ENCODE assay signal across 16 cellular contexts in genomic region chr15:37109151-37109912, GRCh38. TPM values are rescaled to one million over a fixed set of nuclear protein-coding genes. Genes with fewer than 3 reads are reported as not detected.
A peak's percentile ranks its signal among the peaks of the same experiment; 100 is the strongest.
DNase-seq lines count a peak whose midpoint lies in the region; ATAC-seq and TF ChIP-seq lines count a peak whose summit lies in the region.
"Had no signal": no experiment of that assay in that cellular context is flagged by ENCODE, and none has a peak within 500 bp of the region (broad histone marks: within the 10 kb centered on the region; RNA-seq: fewer than 3 reads in every experiment).

No MANE protein-coding gene starts in this region.

- 75 to 97% (median 91%) methylated on average over 18 of the region's 18 CpGs for WGBS in ovary, 3 donors

- H3K9me3 ChIP-seq in ovary: no peaks in the 10 kb centered on the region
- H3K9me3 ChIP-seq: Peyer's patch had no signal

- TF ChIP-seq CTCF in fibroblast of pulmonary artery (IDR thresholded peaks at IDR 0.05; ENCODE audit: low read length, missing control alignments) (no peak), ovary (IDR thresholded peaks at IDR 0.05) (no peak)

- intact Hi-C loops in ovary (cut with DNase I): loop anchor here in 2 of 4 donors (5.0 to 10.0 kb wide), 2 partner anchors 225 to 227 kb away; no protein-coding TSS in a partner anchor

- ATAC-seq in GM21737 (IDR thresholded peaks at IDR 0.05; ENCODE audit: unreplicated experiment) (no peak), HG03135 (IDR thresholded peaks at IDR 0.05; ENCODE audit: unreplicated experiment) (no peak), HG03460 (IDR thresholded peaks at IDR 0.05; ENCODE audit: unreplicated experiment) (no peak), HG03159 (IDR thresholded peaks at IDR 0.05; ENCODE audit: unreplicated experiment) (no peak)
- ATAC-seq: stimulated activated memory B cell treated with anti-CD40 and anti-IgM and Interleukin-4, amounts not matched to agents 10 μg/mL and 1 μg/mL and 100 μg/mL, for 72 hours had no signal

- no peak for TF ChIP-seq EP300 in ovary (IDR thresholded peaks at IDR 0.05)

- no peaks in the 10 kb centered on the region for H3K36me3 ChIP-seq in ovary
- H3K36me3 ChIP-seq: BLaER1 treated with 17β-estradiol and CSF1 and Interleukin-3, amounts not matched to agents 10 nM and 100 nM; Peyer's patch had no signal

- DNase-seq in G401 (ENCODE audit: low spot score) (peak; percentile 18), NCI-H69 (lab: John Stamatoyannopoulos, UW) (peak; percentile 58), fibroblast of pulmonary artery (ENCODE audit: low read depth) (no peak), ovary (no peak)
- DNase-seq: activated CD4-positive, alpha-beta memory T cell treated with anti-CD3 and anti-CD28 coated beads, Interleukin-2, amount 10 ng/mL, durations not matched to agents 7 days and 5 days; activated naive CD4-positive, alpha-beta T cell; GF-D8; NCI-H226 had no signal

- TF ChIP-seq POLR2A in ovary (IDR thresholded peaks at IDR 0.05): no peak

- H3K4me3 ChIP-seq in fibroblast of pulmonary artery (replicated peaks; ENCODE audit: low read depth, low read length): peak overlapping the region; percentile 50
- peak overlapping the region; percentile 51 for H3K4me3 ChIP-seq in ovary
- H3K4me3 ChIP-seq: BLaER1 treated with 17β-estradiol and CSF1 and Interleukin-3, amounts not matched to agents 10 nM and 100 nM had no signal

- in situ Hi-C loops in G401 (cut with HindIII; ENCODE audit: low sequenced_read_pairs): no loop called here

- H3K27me3 ChIP-seq in ovary: no peaks in the 10 kb centered on the region

- no peaks in the 10 kb centered on the region for H3K4me1 ChIP-seq in ovary (ENCODE audit: insufficient read depth)
- H3K4me1 ChIP-seq: BLaER1 treated with 17β-estradiol and CSF1 and Interleukin-3, amounts not matched to agents 10 nM and 100 nM; Peyer's patch had no signal

- no peak overlapping the region for H3K27ac ChIP-seq in ovary
- H3K27ac ChIP-seq: BLaER1 treated with 17β-estradiol and CSF1 and Interleukin-3, amounts not matched to agents 10 nM and 100 nM; foreskin keratinocyte had no signal

RNA-seq across cellular contexts. Expression of gene MEIS2, which starts 9.0 kb away (rescaled TPM):
- 80.4 and 103 TPM in 2 replicates for total RNA-seq in G401 (2014; rRNA removed; shearing (Covaris generic))
- total RNA-seq in ovary: 10 to 100 TPM; 27.7 to 73.7 (median 47.7) TPM
- 10 to 100 TPM; 35.0 to 49.8 TPM for polyA plus RNA-seq in ovary
- total RNA-seq: activated CD4-positive, alpha-beta memory T cell treated with anti-CD3 and anti-CD28 coated beads, Interleukin-2, amount 10 ng/mL, durations not matched to agents 7 days and 5 days had no signal

Comparison
In these comparisons a context has a peak if more than half of its experiments do, and no peak if none do; other contexts are left out.
1. DNase-seq: peak in G401 (single experiment) and NCI-H69 (single experiment); none in fibroblast of pulmonary artery (single experiment) and ovary (0 of 5).